ENCODE assay signal across 8 cellular contexts in the genomic region with DNA sequence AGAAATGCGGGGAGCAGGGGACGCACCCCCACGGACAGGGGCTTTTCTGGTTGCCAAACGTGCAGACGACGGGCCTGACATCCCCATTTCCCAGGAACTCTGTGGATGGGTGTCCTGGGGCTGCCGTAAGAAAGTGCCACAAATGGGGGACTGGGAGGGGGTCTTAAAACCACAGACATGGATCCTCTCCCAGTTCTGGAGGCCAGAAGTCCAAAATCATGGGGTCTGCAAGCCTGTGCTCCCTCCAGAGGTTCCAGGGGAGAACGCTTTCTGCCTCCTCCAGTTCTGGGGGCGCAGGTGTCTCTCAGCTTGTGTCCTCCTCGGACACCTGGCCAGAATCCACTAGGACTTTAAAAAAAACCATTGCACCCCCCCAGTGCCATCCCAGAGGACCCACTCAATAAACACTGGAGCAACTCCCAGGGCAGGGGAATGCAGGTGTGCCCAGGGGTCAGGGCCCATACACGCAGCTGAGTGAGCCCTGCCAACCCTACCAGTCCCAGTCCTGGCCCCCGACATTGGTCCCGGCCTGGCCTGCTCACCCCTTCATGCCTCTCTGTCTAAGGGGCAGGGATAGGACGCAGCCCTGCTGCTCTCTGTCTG.
DNase-seq lines count a peak whose midpoint lies in the region; ATAC-seq and TF ChIP-seq lines count a peak whose summit lies in the region.

No MANE protein-coding gene starts in this region.

- H3K4me3 ChIP-seq in right cardiac atrium (ENCODE audit: low read length) (no peak overlapping the region), retinal pigment epithelial cell (ENCODE audit: low read length) (peak overlapping the region; percentile 44)

- H3K4me1 ChIP-seq in right cardiac atrium (ENCODE audit: control insufficient read depth, insufficient read depth, low read length) = peaks cover 12% of the 10 kb centered on the region

- peak in 2 of 3 donors; percentile 55 to 63 for DNase-seq in right cardiac atrium
- DNase-seq in retinal pigment epithelial cell (ENCODE audit: low read depth) = no peak
- DNase-seq in activated CD4-positive, CD25-positive, alpha-beta regulatory T cell treated with anti-CD3 and anti-CD28 coated beads, Interleukin-2, amount 50 U/mL, for 72 hours = no peak
- no peak for DNase-seq in activated CD4-positive, alpha-beta T cell treated with anti-CD3 and anti-CD28 coated beads, Interleukin-2, amount 50 U/mL, for 48 hours
- no peak for DNase-seq in activated naive CD4-positive, alpha-beta T cell treated with Interleukin-2 at 50 U/mL for 16 hours

- ATAC-seq in right cardiac atrium (no peak), GM19467 (IDR thresholded peaks at IDR 0.05; ENCODE audit: unreplicated experiment) (no peak)

- no peaks in the 10 kb centered on the region for H3K27me3 ChIP-seq in right cardiac atrium (ENCODE audit: control insufficient read depth, insufficient read depth)

- WGBS in adipose tissue, 3 donors = 37 to 41% (median 39%) methylated on average over 14 of the region's 14 CpGs
- WGBS in right cardiac atrium = 38% methylated on average over 14 of the region's 14 CpGs

- intact Hi-C loops in right cardiac atrium (cut with DNase I) = loop anchor here (2.0 to 10.0 kb wide), 5 partner anchors 33 to 105 kb away; a partner anchor contains a TSS

- H3K27ac ChIP-seq in C4-2B (peak overlapping the region; percentile 72), adipose tissue (ENCODE audit: low read depth, low read length) (peak overlapping the region; percentile 23), right cardiac atrium (ENCODE audit: low read length) (peak overlapping the region; percentile 97)

- peak; percentile 41 for TF ChIP-seq CTCF in C4-2B (conservative IDR thresholded peaks at IDR 0.05)
- no peak for TF ChIP-seq CTCF in retinal pigment epithelial cell (conservative IDR thresholded peaks at IDR 0.05; ENCODE audit: low read depth, low read length)

- H3K9me3 ChIP-seq in right cardiac atrium (ENCODE audit: control insufficient read depth, low read length) = no peaks in the 10 kb centered on the region

Comparison
In these comparisons a context has a peak if more than half of its experiments do, and no peak if none do; other contexts are left out.
1. H3K27ac ChIP-seq: peak in every context shown above with its lines; median percentile 97 in right cardiac atrium; 72 in C4-2B; 23 in adipose tissue.
2. DNase-seq: peak in right cardiac atrium (2 of 3); none in retinal pigment epithelial cell (single experiment), activated CD4-positive, CD25-positive, alpha-beta regulatory T cell treated with anti-CD3 and anti-CD28 coated beads, Interleukin-2, amount 50 U/mL, for 72 hours (single experiment), activated CD4-positive, alpha-beta T cell treated with anti-CD3 and anti-CD28 coated beads, Interleukin-2, amount 50 U/mL, for 48 hours (0 of 2) and activated naive CD4-positive, alpha-beta T cell treated with Interleukin-2 at 50 U/mL for 16 hours (single experiment).